ENCODE assay signal across 8 cellular contexts in genomic region chr20:23142162-23143050, GRCh38. TPM values are rescaled to one million over a fixed set of nuclear protein-coding genes. Genes with fewer than 3 reads are reported as not detected.
DNase-seq lines count a peak whose midpoint lies in the region; ATAC-seq and TF ChIP-seq lines count a peak whose summit lies in the region.

No MANE protein-coding gene starts in this region.

- peak; percentile 57 for DNase-seq in SHP77 treated with DMSO at 0.1 percent for 48 hours (lab: John Stamatoyannopoulos, UW)
- DNase-seq in SHP77 (lab: John Stamatoyannopoulos, UW), result no peak
- DNase-seq in brain microvascular endothelial cell, result no peak
- peak; percentile 62 for DNase-seq in sigmoid colon
- DNase-seq in H7, result no peak
- no peak for DNase-seq in effector CD8-positive, alpha-beta T cell (lab: John Stamatoyannopoulos, UW)

- WGBS in sigmoid colon, 2 donors, result 74 to 83% methylated on average over 16 of the region's 16 CpGs

- peaks cover 0 to 10% (median 4%) of the 10 kb centered on the region in 4 donors for H3K4me1 ChIP-seq in sigmoid colon

- H3K4me3 ChIP-seq in brain microvascular endothelial cell (ENCODE audit: low read depth, low read length) (no peak overlapping the region), sigmoid colon (no peak overlapping the region), H7 (ENCODE audit: insufficient read depth, low read depth, low read length) (no peak overlapping the region)

- TF ChIP-seq POLR2A in sigmoid colon (IDR thresholded peaks at IDR 0.05), result no peak

- H3K27me3 ChIP-seq in brain microvascular endothelial cell (replicated peaks) (no peaks in the 10 kb centered on the region), sigmoid colon (no peaks in the 10 kb centered on the region), H7 (ENCODE audit: control insufficient read depth, insufficient read depth, low read length) (no peaks in the 10 kb centered on the region)

- in situ Hi-C loops in brain microvascular endothelial cell (cut with HindIII; ENCODE audit: low pct_ligation_motif_present, low sequenced_read_pairs), result no loop called here

- ATAC-seq in HG03571 (IDR thresholded peaks at IDR 0.05; ENCODE audit: unreplicated experiment), result peak; percentile 47
- no peak for ATAC-seq in HG03457 (IDR thresholded peaks at IDR 0.05; ENCODE audit: unreplicated experiment)

- TF ChIP-seq CTCF in brain microvascular endothelial cell (IDR thresholded peaks at IDR 0.05; ENCODE audit: low read depth, low read length, missing control alignments) (peak; percentile 14), sigmoid colon (IDR thresholded peaks at IDR 0.05) (no peak)

- intact Hi-C loops in sigmoid colon (cut with DNase I), result no loop called here

- H3K27ac ChIP-seq in brain microvascular endothelial cell, result peak overlapping the region; percentile 66
- peak overlapping the region; percentile 52 to 56 (median 54) for H3K27ac ChIP-seq in sigmoid colon

- no peaks in the 10 kb centered on the region for H3K9me3 ChIP-seq in sigmoid colon

- H3K36me3 ChIP-seq in brain microvascular endothelial cell (replicated peaks), result no peaks in the 10 kb centered on the region
- H3K36me3 ChIP-seq in sigmoid colon, result no peaks in the 10 kb centered on the region
- H3K36me3 ChIP-seq in H7 (replicated peaks; ENCODE audit: control insufficient read depth, insufficient read depth, low read length), result no peaks in the 10 kb centered on the region

- no peak for TF ChIP-seq EP300 in sigmoid colon (IDR thresholded peaks at IDR 0.05)

RNA-seq across cellular contexts. Expression of gene CD93, which starts 56.3 kb away (rescaled TPM):
- 10 to 100 TPM; 14.2 to 27.2 (median 17.7) TPM for total RNA-seq in sigmoid colon
- 10 to 100 TPM in 2 of 3 donors, 1 to 10 TPM in 1; 1.8 to 14.5 (median 10.6) TPM for polyA plus RNA-seq in sigmoid colon
- total RNA-seq in H7 (2014; rRNA removed; shearing (Covaris generic)), result under 0.01 TPM in 1 of 2 replicates, not detected in the other

Comparison
In these comparisons a context has a peak if more than half of its experiments do, and no peak if none do; other contexts are left out.
1. DNase-seq: peak in SHP77 treated with DMSO at 0.1 percent for 48 hours (single experiment) and sigmoid colon (single experiment); none in SHP77 (0 of 2), brain microvascular endothelial cell (single experiment), H7 (single experiment) and effector CD8-positive, alpha-beta T cell (single experiment).
2. RNA of gene CD93, which starts 56.3 kb away (total RNA-seq): 14.2 to 27.2 TPM in sigmoid colon; under 0.01 TPM in H7; every median in the first group is over 10 times any median in the second.